ENCODE assay signal across 16 cellular contexts in the genomic region with DNA sequence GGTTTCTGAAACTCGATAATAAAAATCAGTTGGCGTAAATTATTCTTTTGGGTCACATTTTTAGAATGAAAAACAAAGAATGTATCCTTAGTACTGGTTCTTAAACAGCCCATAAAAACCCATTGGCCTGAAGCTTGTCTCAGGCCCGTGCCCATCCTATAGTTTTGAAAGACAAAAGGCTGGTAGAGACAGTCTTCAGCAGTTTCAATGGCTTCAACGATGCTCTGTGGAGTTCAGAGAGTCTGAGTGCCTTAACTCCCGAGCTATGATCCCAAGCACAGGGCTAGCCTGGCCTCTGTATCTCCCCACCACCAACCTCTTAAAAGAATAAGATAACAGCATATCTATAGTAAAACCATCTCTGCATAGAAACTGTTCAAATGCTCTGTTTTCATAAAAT.
DNase-seq lines count a peak whose midpoint lies in the region; ATAC-seq and TF ChIP-seq lines count a peak whose summit lies in the region.
"Had no signal": no experiment of that assay in that cellular context is flagged by ENCODE, and none has a peak within 500 bp of the region (broad histone marks: within the 10 kb centered on the region; RNA-seq: fewer than 3 reads in every experiment).

No MANE protein-coding gene starts in this region.

- H3K9me3 ChIP-seq in PC-3 (ENCODE audit: low read length) (no peaks in the 10 kb centered on the region), neural progenitor cell (ENCODE audit: low read depth) (no peaks in the 10 kb centered on the region)
- H3K9me3 ChIP-seq in CD4-positive, alpha-beta T cell (ENCODE audit: control insufficient read depth, low read length) = no peaks in the 10 kb centered on the region
- H3K9me3 ChIP-seq: A549 had no signal

- H3F3A ChIP-seq in GM23338 (replicated peaks; ENCODE audit: low read depth) (no peaks in the 10 kb centered on the region), PC-3 (ENCODE audit: low read length, unreplicated experiment) (no peaks in the 10 kb centered on the region), neural progenitor cell (ENCODE audit: low read depth) (no peaks in the 10 kb centered on the region)

- H3K4me2 ChIP-seq in GM23338 = no peak overlapping the region
- H3K4me2 ChIP-seq in PC-3 (ENCODE audit: low read length) = no peak overlapping the region
- no peak overlapping the region for H3K4me2 ChIP-seq in neural progenitor cell
- H3K4me2 ChIP-seq: A549 had no signal

- no TSS peak for BruUV-seq in PC-3 (replicated peaks; lab: Mats Ljungman, UMichigan)

- intact Hi-C loops in PC-3 (cut with micrococcal nuclease) = no loop called here
- intact Hi-C loops in CD4-positive, alpha-beta T cell (cut with DNase I, micrococcal nuclease) = no loop called here

- H3K27ac Mint-ChIP-seq in GM23338 (no peak overlapping the region), WTC11 (no peak overlapping the region), neural progenitor cell (no peak overlapping the region), HFFc6 (no peak overlapping the region)
- H3K27ac Mint-ChIP-seq in CD4-positive, alpha-beta T cell = no peak overlapping the region
- H3K27ac Mint-ChIP-seq: CD4-positive, alpha-beta memory T cell had no signal

- no peak overlapping the region for H3K9ac ChIP-seq in PC-3 (ENCODE audit: low read length)
- no peak overlapping the region for H3K9ac ChIP-seq in neural progenitor cell

- H3K4me3 Mint-ChIP-seq in GM23338 = no peak overlapping the region
- no peak overlapping the region for H3K4me3 Mint-ChIP-seq in WTC11
- no peak overlapping the region for H3K4me3 Mint-ChIP-seq in neural progenitor cell
- no peak overlapping the region for H3K4me3 Mint-ChIP-seq in HFFc6
- no peak overlapping the region for H3K4me3 Mint-ChIP-seq in CD4-positive, alpha-beta T cell
- H3K4me3 Mint-ChIP-seq: CD4-positive, alpha-beta memory T cell had no signal

- H3K4me3 ChIP-seq in GM23338 = no peak overlapping the region
- no peak overlapping the region for H3K4me3 ChIP-seq in PC-3 (ENCODE audit: low read length)
- no peak overlapping the region for H3K4me3 ChIP-seq in neural progenitor cell
- H3K4me3 ChIP-seq: A549 had no signal

- H3K36me3 ChIP-seq in GM23338 (ENCODE audit: insufficient read depth) (no peaks in the 10 kb centered on the region), PC-3 (ENCODE audit: low read depth, low read length) (no peaks in the 10 kb centered on the region), neural progenitor cell (no peaks in the 10 kb centered on the region)

- H3K9me3 Mint-ChIP-seq in GM23338 = no peaks in the 10 kb centered on the region
- H3K9me3 Mint-ChIP-seq in WTC11 = peaks cover 2% of the 10 kb centered on the region; the same call in 1 of the 2 replicates
- no peaks in the 10 kb centered on the region for H3K9me3 Mint-ChIP-seq in neural progenitor cell
- peaks cover 16% of the 10 kb centered on the region for H3K9me3 Mint-ChIP-seq in HFFc6
- H3K9me3 Mint-ChIP-seq in CD4-positive, alpha-beta T cell = no peaks in the 10 kb centered on the region

- H4K20me1 ChIP-seq in GM23338 (replicated peaks; ENCODE audit: insufficient read depth) (no peaks in the 10 kb centered on the region), PC-3 (ENCODE audit: low read length) (no peaks in the 10 kb centered on the region), neural progenitor cell (ENCODE audit: low read depth) (no peaks in the 10 kb centered on the region)

- H3K9me2 ChIP-seq in GM23338 (ENCODE audit: insufficient read depth) (no peaks in the 10 kb centered on the region), PC-3 (replicated peaks; ENCODE audit: low read length) (no peaks in the 10 kb centered on the region)

- CTCF ChIA-PET in PC-3 (lab: Charles Lee) = no interaction called here
- CTCF ChIA-PET in WTC11 (lab: Charles Lee) = no interaction called here
- CTCF ChIA-PET in CD4-positive, alpha-beta T cell (lab: Charles Lee) = interaction anchor here (0.5 kb wide), 1 partner anchor 657 kb away, joined by 3 read pairs; no protein-coding TSS in a partner anchor

- no peak overlapping the region for H3K27ac ChIP-seq in GM23338 (ENCODE audit: low read depth)
- no peak overlapping the region for H3K27ac ChIP-seq in PC-3 (ENCODE audit: low read length)
- no peak overlapping the region for H3K27ac ChIP-seq in neural progenitor cell
- H3K27ac ChIP-seq in CD4-positive, alpha-beta T cell (ENCODE audit: low read depth, low read length) = no peak overlapping the region
- H3K27ac ChIP-seq: 22Rv1, A549, C4-2B had no signal

- H3K4me1 ChIP-seq in GM23338 (ENCODE audit: insufficient read depth) (no peaks in the 10 kb centered on the region; the same call in 1 of the 2 replicates), PC-3 (ENCODE audit: insufficient read depth, low read length) (no peaks in the 10 kb centered on the region), neural progenitor cell (peaks cover 3% of the 10 kb centered on the region)
- H3K4me1 ChIP-seq: A549 had no signal

- H3K4me1 Mint-ChIP-seq in GM23338 = peaks cover 4% of the 10 kb centered on the region; the same call in 1 of the 3 replicates
- H3K4me1 Mint-ChIP-seq in WTC11 = peaks cover 4% of the 10 kb centered on the region; the same call in 1 of the 2 replicates
- no peaks in the 10 kb centered on the region for H3K4me1 Mint-ChIP-seq in neural progenitor cell
- no peaks in the 10 kb centered on the region for H3K4me1 Mint-ChIP-seq in HFFc6 (ENCODE audit: low read depth)
- no peaks in the 10 kb centered on the region for H3K4me1 Mint-ChIP-seq in CD4-positive, alpha-beta T cell (ENCODE audit: low read depth)
- H3K4me1 Mint-ChIP-seq: CD4-positive, alpha-beta memory T cell had no signal

- ATAC-seq in GM23338 (peak; percentile 93), PC-3 (no peak), WTC11 (peak; percentile 88)
- no peak for ATAC-seq in CD4-positive, alpha-beta T cell (ENCODE audit: poor library complexity)
- ATAC-seq: A549, HCT116 had no signal

- POLR2A ChIA-PET in PC-3 (lab: Charles Lee; ENCODE audit: unreplicated experiment) = no interaction called here
- POLR2A ChIA-PET in WTC11 (lab: Charles Lee) = interaction anchor here (1.2 kb wide), 1 partner anchor 9 kb away, joined by 3 read pairs; no protein-coding TSS in a partner anchor
- POLR2A ChIA-PET in CD4-positive, alpha-beta T cell (lab: Charles Lee) = no interaction called here

- H3K79me2 ChIP-seq in GM23338 (replicated peaks; ENCODE audit: insufficient read depth) = no peaks in the 10 kb centered on the region
- no peaks in the 10 kb centered on the region for H3K79me2 ChIP-seq in PC-3 (ENCODE audit: low read length)
- no peaks in the 10 kb centered on the region for H3K79me2 ChIP-seq in neural progenitor cell (ENCODE audit: low read depth)

- H2AFZ ChIP-seq in GM23338 (no peak overlapping the region), PC-3 (ENCODE audit: low read length) (0 out of 2 replicates have a peak overlapping the region, but pooled peaks have one; percentile 25), neural progenitor cell (replicated peaks) (no peak overlapping the region)

- DNase-seq in GM23338 (ENCODE audit: low spot score) (peak; percentile 49), PC-3 (no peak), WTC11 (ENCODE audit: low spot score) (no peak), neural progenitor cell (ENCODE audit: low spot score) (peak; percentile 2), HFFc6 (no peak), NCI-H1436 treated with DMSO at 0.1 percent for 48 hours (lab: John Stamatoyannopoulos, UW) (no peak)
- DNase-seq in CD4-positive, alpha-beta T cell = no peak
- DNase-seq: AML-193; CD4-positive, alpha-beta memory T cell; DMS153; DMS79; GDM1 had no signal

- H3K27me3 Mint-ChIP-seq in GM23338 (ENCODE audit: insufficient read depth, low read depth, poor library complexity) = no peaks in the 10 kb centered on the region
- H3K27me3 Mint-ChIP-seq in WTC11 (ENCODE audit: low read depth) = no peaks in the 10 kb centered on the region
- no peaks in the 10 kb centered on the region for H3K27me3 Mint-ChIP-seq in neural progenitor cell (ENCODE audit: insufficient read depth, low read depth)
- no peaks in the 10 kb centered on the region for H3K27me3 Mint-ChIP-seq in HFFc6 (ENCODE audit: insufficient read depth)
- no peaks in the 10 kb centered on the region for H3K27me3 Mint-ChIP-seq in CD4-positive, alpha-beta T cell
- H3K27me3 Mint-ChIP-seq: CD4-positive, alpha-beta memory T cell had no signal

- TF ChIP-seq CTCF in GM23338 (conservative IDR thresholded peaks at IDR 0.05; ENCODE audit: low read depth in 2 of 2) (no peak), PC-3 (conservative IDR thresholded peaks at IDR 0.05; ENCODE audit: low read depth, low read length) (no peak), WTC11 (IDR thresholded peaks at IDR 0.05) (no peak), neural progenitor cell (IDR thresholded peaks at IDR 0.05) (no peak), HFFc6 (IDR thresholded peaks at IDR 0.05) (no peak)
- no peak for TF ChIP-seq CTCF in CD4-positive, alpha-beta T cell (IDR thresholded peaks at IDR 0.05)

- H3K36me3 Mint-ChIP-seq in GM23338 (ENCODE audit: low read depth) (no peaks in the 10 kb centered on the region), WTC11 (no peaks in the 10 kb centered on the region), neural progenitor cell (no peaks in the 10 kb centered on the region), HFFc6 (ENCODE audit: low read depth) (no peaks in the 10 kb centered on the region)
- H3K36me3 Mint-ChIP-seq in CD4-positive, alpha-beta T cell (ENCODE audit: low read depth) = no peaks in the 10 kb centered on the region
- H3K36me3 Mint-ChIP-seq: CD4-positive, alpha-beta memory T cell had no signal

- H3K27me3 ChIP-seq in GM23338 (ENCODE audit: insufficient read depth) (no peaks in the 10 kb centered on the region), PC-3 (ENCODE audit: low read length) (no peaks in the 10 kb centered on the region), neural progenitor cell (no peaks in the 10 kb centered on the region)
- no peaks in the 10 kb centered on the region for H3K27me3 ChIP-seq in CD4-positive, alpha-beta T cell (ENCODE audit: control insufficient read depth, insufficient read depth, low read length)

TF ChIP-seq in GM23338, 12 proteins besides CTCF, POLR2A, EP300 and RAD21 (continues in another document):
- TF ChIP-seq EZH2 (IDR thresholded peaks at IDR 0.05; ENCODE audit: low read depth, unreplicated experiment) = no peak

TF ChIP-seq in WTC11, 78 proteins besides CTCF, POLR2A, EP300 and RAD21 (continues in another document):
- TF ChIP-seq OVOL2 (CRISPR knock-in tag; IDR thresholded peaks at IDR 0.05; ENCODE audit: borderline replicate concordance) (no peak), HMGA2 (CRISPR knock-in tag; IDR thresholded peaks at IDR 0.05) (no peak), NFYB (CRISPR knock-in tag; conservative IDR thresholded peaks at IDR 0.05; ENCODE audit: low read depth) (no peak)
- TF ChIP-seq, protein P1, sequence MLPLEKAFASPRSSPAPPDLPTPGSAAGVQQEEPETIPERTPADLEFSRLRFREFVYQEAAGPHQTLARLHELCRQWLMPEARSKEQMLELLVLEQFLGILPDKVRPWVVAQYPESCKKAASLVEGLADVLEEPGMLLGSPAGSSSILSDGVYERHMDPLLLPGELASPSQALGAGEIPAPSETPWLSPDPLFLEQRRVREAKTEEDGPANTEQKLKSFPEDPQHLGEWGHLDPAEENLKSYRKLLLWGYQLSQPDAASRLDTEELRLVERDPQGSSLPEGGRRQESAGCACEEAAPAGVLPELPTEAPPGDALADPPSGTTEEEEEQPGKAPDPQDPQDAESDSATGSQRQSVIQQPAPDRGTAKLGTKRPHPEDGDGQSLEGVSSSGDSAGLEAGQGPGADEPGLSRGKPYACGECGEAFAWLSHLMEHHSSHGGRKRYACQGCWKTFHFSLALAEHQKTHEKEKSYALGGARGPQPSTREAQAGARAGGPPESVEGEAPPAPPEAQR (CRISPR knock-in tag; IDR thresholded peaks at IDR 0.05) = no peak

Comparison
In these comparisons a context has a peak if more than half of its experiments do, and no peak if none do; other contexts are left out.
1. ATAC-seq: peak in GM23338 (single experiment) and WTC11 (single experiment); none in PC-3 (single experiment) and CD4-positive, alpha-beta T cell (single experiment).
2. DNase-seq: peak in GM23338 (single experiment) and neural progenitor cell (single experiment); none in PC-3 (single experiment), WTC11 (single experiment), HFFc6 (single experiment), CD4-positive, alpha-beta T cell (0 of 10) and NCI-H1436 treated with DMSO at 0.1 percent for 48 hours (single experiment).